1 cellular context compared by ENCODE assay signal in the genomic region with DNA sequence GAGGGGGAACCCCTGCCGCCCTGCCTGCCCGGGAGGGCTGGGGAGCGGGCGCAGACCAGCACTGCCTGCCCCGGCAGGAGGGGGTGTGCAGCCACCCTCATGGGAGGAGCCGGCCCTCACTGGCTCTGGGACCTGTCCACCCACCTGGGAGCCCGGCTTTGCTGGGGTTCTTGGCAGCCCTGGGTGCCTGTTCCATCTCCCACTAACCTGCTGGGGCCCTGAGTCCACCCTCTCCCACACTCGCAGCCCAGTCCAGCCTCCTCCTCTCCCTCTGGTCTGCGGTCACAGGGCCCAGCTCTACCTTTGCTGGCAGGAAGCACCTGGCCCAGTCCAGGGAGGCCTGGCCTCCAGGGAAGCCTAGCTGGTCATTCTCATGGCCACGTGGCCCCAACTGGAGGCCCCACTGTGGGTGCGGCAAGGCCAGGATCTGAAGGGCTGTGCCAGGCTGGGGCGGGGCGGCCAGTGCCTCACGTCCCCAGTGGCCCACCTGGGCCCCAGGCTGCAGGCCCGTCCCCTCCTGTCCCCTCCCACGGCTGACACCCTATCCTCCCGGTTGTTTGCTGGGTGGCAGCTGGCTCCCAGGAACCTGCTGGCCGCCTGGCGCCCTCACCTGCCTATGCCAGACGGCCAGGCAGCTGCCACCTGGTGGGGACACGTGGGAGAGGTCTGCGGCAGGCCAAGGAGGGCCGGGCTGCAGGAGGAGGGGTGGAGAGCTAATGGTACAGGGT.
TF ChIP-seq lines count a peak whose summit lies in the region.

A gene (minus strand): TSS at position 393 of the 728 bp plus-strand sequence. CDS start 721 bp downstream, outside the sequence.

TF ChIP-seq in HepG2, 621 proteins besides CTCF, POLR2A, EP300 and RAD21 (continued from another document and continues in another):
- TF ChIP-seq, protein P1, sequence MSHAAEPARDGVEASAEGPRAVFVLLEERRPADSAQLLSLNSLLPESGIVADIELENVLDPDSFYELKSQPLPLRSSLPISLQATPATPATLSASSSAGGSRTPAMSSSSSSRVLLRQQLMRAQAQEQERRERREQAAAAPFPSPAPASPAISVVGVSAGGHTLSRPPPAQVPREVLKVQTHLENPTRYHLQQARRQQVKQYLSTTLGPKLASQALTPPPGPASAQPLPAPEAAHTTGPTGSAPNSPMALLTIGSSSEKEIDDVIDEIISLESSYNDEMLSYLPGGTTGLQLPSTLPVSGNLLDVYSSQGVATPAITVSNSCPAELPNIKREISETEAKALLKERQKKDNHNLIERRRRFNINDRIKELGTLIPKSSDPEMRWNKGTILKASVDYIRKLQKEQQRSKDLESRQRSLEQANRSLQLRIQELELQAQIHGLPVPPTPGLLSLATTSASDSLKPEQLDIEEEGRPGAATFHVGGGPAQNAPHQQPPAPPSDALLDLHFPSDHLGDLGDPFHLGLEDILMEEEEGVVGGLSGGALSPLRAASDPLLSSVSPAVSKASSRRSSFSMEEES (CRISPR knock-in tag; IDR thresholded peaks at IDR 0.05) = 0 out of 2 replicates have a peak, but pooled peaks have one; percentile 62
- TF ChIP-seq ZNF562 (CRISPR knock-in tag; IDR thresholded peaks at IDR 0.05; ENCODE audit: borderline replicate concordance) (no peak), ZNF282 (IDR thresholded peaks at IDR 0.05; ENCODE audit: partially characterized antibody) (no peak), ZMAT3 (CRISPR knock-in tag; conservative IDR thresholded peaks at IDR 0.05) (peak; percentile 81), KAT2B (IDR thresholded peaks at IDR 0.05; ENCODE audit: borderline replicate concordance, low read depth, low read length) (no peak), JARID2 (CRISPR knock-in tag; IDR thresholded peaks at IDR 0.05; ENCODE audit: insufficient replicate concordance) (no peak), TSC22D2 (CRISPR knock-in tag; IDR thresholded peaks at IDR 0.05; ENCODE audit: borderline replicate concordance) (peak; percentile 19; the same call in 1 of the 2 replicates), ZNF207 (IDR thresholded peaks at IDR 0.05; ENCODE audit: borderline replicate concordance) (no peak), ETV5 (CRISPR knock-in tag; IDR thresholded peaks at IDR 0.05; ENCODE audit: borderline replicate concordance) (peak; percentile 71), ZNF329 (CRISPR knock-in tag; IDR thresholded peaks at IDR 0.05; ENCODE audit: low read depth) (no peak), HES4 (CRISPR knock-in tag; IDR thresholded peaks at IDR 0.05; ENCODE audit: borderline replicate concordance) (peak; percentile 82), RARA (CRISPR knock-in tag; IDR thresholded peaks at IDR 0.05) (peak; percentile 58), SETDB1 (CRISPR knock-in tag; IDR thresholded peaks at IDR 0.05; ENCODE audit: borderline replicate concordance) (no peak), ARNTL (CRISPR knock-in tag; IDR thresholded peaks at IDR 0.05) (peak; percentile 88; the same call in 1 of the 2 replicates), ONECUT2 (CRISPR knock-in tag; IDR thresholded peaks at IDR 0.05) (no peak), TBX2 (CRISPR knock-in tag; IDR thresholded peaks at IDR 0.05; ENCODE audit: borderline replicate concordance) (peak; percentile 74), ZNF563 (CRISPR knock-in tag; IDR thresholded peaks at IDR 0.05) (peak; percentile 71), ZSCAN25 (CRISPR knock-in tag; IDR thresholded peaks at IDR 0.05) (peak; percentile 42; the same call in 1 of the 2 replicates), PRPF4 (IDR thresholded peaks at IDR 0.05; ENCODE audit: low read depth, low read length, poor library complexity, severe bottlenecking) (no peak)
- TF ChIP-seq, protein P2, sequence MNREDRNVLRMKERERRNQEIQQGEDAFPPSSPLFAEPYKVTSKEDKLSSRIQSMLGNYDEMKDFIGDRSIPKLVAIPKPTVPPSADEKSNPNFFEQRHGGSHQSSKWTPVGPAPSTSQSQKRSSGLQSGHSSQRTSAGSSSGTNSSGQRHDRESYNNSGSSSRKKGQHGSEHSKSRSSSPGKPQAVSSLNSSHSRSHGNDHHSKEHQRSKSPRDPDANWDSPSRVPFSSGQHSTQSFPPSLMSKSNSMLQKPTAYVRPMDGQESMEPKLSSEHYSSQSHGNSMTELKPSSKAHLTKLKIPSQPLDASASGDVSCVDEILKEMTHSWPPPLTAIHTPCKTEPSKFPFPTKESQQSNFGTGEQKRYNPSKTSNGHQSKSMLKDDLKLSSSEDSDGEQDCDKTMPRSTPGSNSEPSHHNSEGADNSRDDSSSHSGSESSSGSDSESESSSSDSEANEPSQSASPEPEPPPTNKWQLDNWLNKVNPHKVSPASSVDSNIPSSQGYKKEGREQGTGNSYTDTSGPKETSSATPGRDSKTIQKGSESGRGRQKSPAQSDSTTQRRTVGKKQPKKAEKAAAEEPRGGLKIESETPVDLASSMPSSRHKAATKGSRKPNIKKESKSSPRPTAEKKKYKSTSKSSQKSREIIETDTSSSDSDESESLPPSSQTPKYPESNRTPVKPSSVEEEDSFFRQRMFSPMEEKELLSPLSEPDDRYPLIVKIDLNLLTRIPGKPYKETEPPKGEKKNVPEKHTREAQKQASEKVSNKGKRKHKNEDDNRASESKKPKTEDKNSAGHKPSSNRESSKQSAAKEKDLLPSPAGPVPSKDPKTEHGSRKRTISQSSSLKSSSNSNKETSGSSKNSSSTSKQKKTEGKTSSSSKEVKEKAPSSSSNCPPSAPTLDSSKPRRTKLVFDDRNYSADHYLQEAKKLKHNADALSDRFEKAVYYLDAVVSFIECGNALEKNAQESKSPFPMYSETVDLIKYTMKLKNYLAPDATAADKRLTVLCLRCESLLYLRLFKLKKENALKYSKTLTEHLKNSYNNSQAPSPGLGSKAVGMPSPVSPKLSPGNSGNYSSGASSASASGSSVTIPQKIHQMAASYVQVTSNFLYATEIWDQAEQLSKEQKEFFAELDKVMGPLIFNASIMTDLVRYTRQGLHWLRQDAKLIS (CRISPR knock-in tag; IDR thresholded peaks at IDR 0.05) = no peak
- TF ChIP-seq, protein P3, sequence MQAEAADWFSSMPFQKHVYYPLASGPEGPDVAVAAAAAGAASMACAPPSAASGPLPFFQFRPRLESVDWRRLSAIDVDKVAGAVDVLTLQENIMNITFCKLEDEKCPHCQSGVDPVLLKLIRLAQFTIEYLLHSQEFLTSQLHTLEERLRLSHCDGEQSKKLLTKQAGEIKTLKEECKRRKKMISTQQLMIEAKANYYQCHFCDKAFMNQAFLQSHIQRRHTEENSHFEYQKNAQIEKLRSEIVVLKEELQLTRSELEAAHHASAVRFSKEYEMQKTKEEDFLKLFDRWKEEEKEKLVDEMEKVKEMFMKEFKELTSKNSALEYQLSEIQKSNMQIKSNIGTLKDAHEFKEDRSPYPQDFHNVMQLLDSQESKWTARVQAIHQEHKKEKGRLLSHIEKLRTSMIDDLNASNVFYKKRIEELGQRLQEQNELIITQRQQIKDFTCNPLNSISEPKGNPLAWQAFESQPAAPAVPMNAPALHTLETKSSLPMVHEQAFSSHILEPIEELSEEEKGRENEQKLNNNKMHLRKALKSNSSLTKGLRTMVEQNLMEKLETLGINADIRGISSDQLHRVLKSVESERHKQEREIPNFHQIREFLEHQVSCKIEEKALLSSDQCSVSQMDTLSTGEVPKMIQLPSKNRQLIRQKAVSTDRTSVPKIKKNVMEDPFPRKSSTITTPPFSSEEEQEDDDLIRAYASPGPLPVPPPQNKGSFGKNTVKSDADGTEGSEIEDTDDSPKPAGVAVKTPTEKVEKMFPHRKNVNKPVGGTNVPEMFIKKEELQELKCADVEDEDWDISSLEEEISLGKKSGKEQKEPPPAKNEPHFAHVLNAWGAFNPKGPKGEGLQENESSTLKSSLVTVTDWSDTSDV (CRISPR knock-in tag; IDR thresholded peaks at IDR 0.05) = no peak
- TF ChIP-seq, protein P4, sequence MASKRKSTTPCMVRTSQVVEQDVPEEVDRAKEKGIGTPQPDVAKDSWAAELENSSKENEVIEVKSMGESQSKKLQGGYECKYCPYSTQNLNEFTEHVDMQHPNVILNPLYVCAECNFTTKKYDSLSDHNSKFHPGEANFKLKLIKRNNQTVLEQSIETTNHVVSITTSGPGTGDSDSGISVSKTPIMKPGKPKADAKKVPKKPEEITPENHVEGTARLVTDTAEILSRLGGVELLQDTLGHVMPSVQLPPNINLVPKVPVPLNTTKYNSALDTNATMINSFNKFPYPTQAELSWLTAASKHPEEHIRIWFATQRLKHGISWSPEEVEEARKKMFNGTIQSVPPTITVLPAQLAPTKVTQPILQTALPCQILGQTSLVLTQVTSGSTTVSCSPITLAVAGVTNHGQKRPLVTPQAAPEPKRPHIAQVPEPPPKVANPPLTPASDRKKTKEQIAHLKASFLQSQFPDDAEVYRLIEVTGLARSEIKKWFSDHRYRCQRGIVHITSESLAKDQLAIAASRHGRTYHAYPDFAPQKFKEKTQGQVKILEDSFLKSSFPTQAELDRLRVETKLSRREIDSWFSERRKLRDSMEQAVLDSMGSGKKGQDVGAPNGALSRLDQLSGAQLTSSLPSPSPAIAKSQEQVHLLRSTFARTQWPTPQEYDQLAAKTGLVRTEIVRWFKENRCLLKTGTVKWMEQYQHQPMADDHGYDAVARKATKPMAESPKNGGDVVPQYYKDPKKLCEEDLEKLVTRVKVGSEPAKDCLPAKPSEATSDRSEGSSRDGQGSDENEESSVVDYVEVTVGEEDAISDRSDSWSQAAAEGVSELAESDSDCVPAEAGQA (IDR thresholded peaks at IDR 0.05; ENCODE audit: low read depth) = no peak
- TF ChIP-seq, protein P4 (CRISPR knock-in tag; IDR thresholded peaks at IDR 0.05; ENCODE audit: borderline replicate concordance) = peak; percentile 32; the same call in 1 of the 2 replicates
- TF ChIP-seq, protein P5, sequence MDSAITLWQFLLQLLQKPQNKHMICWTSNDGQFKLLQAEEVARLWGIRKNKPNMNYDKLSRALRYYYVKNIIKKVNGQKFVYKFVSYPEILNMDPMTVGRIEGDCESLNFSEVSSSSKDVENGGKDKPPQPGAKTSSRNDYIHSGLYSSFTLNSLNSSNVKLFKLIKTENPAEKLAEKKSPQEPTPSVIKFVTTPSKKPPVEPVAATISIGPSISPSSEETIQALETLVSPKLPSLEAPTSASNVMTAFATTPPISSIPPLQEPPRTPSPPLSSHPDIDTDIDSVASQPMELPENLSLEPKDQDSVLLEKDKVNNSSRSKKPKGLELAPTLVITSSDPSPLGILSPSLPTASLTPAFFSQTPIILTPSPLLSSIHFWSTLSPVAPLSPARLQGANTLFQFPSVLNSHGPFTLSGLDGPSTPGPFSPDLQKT (CRISPR knock-in tag; IDR thresholded peaks at IDR 0.05; ENCODE audit: borderline replicate concordance) = no peak
- TF ChIP-seq, protein P6, sequence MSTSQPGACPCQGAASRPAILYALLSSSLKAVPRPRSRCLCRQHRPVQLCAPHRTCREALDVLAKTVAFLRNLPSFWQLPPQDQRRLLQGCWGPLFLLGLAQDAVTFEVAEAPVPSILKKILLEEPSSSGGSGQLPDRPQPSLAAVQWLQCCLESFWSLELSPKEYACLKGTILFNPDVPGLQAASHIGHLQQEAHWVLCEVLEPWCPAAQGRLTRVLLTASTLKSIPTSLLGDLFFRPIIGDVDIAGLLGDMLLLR (CRISPR knock-in tag; IDR thresholded peaks at IDR 0.05) = peak; percentile 87
- TF ChIP-seq, protein P7, sequence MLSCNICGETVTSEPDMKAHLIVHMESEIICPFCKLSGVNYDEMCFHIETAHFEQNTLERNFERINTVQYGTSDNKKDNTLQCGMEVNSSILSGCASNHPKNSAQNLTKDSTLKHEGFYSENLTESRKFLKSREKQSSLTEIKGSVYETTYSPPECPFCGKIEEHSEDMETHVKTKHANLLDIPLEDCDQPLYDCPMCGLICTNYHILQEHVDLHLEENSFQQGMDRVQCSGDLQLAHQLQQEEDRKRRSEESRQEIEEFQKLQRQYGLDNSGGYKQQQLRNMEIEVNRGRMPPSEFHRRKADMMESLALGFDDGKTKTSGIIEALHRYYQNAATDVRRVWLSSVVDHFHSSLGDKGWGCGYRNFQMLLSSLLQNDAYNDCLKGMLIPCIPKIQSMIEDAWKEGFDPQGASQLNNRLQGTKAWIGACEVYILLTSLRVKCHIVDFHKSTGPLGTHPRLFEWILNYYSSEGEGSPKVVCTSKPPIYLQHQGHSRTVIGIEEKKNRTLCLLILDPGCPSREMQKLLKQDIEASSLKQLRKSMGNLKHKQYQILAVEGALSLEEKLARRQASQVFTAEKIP (CRISPR knock-in tag; IDR thresholded peaks at IDR 0.05; ENCODE audit: borderline replicate concordance) = no peak
- TF ChIP-seq, protein P8, sequence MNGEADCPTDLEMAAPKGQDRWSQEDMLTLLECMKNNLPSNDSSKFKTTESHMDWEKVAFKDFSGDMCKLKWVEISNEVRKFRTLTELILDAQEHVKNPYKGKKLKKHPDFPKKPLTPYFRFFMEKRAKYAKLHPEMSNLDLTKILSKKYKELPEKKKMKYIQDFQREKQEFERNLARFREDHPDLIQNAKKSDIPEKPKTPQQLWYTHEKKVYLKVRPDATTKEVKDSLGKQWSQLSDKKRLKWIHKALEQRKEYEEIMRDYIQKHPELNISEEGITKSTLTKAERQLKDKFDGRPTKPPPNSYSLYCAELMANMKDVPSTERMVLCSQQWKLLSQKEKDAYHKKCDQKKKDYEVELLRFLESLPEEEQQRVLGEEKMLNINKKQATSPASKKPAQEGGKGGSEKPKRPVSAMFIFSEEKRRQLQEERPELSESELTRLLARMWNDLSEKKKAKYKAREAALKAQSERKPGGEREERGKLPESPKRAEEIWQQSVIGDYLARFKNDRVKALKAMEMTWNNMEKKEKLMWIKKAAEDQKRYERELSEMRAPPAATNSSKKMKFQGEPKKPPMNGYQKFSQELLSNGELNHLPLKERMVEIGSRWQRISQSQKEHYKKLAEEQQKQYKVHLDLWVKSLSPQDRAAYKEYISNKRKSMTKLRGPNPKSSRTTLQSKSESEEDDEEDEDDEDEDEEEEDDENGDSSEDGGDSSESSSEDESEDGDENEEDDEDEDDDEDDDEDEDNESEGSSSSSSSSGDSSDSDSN (CRISPR knock-in tag; IDR thresholded peaks at IDR 0.05) = peak; percentile 86
